In the genomic region with DNA sequence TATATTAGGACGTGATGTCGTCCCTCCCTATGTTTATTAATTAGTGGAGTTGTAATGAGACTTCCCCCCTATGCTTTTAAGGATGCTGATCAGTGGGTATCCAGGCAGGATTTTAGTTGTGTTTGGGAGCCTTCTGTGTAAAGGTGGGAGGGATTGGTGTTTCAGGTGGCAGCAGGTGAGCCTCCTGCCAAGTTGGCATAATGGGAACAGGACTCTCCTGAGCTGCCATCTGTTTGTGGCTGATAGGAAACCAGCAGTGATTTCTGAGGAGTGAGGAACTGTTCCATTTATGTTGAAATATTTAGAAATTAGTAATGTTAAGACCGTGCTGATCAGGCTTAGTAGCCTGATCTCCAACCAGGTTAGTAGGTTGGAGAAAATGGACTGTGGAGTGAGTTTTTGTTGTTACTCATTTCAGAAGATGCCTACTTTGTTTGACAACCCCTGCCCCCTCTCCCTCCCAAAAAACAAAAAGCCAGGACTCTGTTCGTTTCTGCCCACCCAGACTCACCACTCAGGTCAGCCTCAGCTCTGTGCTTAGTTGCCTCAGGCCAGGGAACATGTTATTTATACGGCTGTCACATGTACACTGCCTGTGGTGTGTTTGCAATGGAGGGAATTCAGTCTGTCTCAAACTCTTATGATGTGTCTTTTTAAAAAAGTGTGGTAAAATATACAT, we compare ENCODE assay signal across 20 cellular contexts. TPM values are rescaled to one million over a fixed set of nuclear protein-coding genes. Genes with fewer than 3 reads are reported as not detected.
DNase-seq lines count a peak whose midpoint lies in the region; ATAC-seq lines count a peak whose summit lies in the region.
"Had no signal": no experiment of that assay in that cellular context is flagged by ENCODE, and none has a peak within 500 bp of the region (broad histone marks: within the 10 kb centered on the region; RNA-seq: fewer than 3 reads in every experiment).

No MANE protein-coding gene starts in this region.

- H3K4me1 ChIP-seq in CD4-positive, CD25-positive, alpha-beta regulatory T cell (ENCODE audit: control insufficient read depth, insufficient read depth, low read length, poor library complexity, severe bottlenecking) = peaks cover 36% of the 10 kb centered on the region
- peaks cover 36% of the 10 kb centered on the region for H3K4me1 ChIP-seq in CD4-positive, alpha-beta memory T cell (ENCODE audit: insufficient read depth, low read length)

- H3K36me3 Mint-ChIP-seq in CD4-positive, CD25-positive, alpha-beta regulatory T cell = peaks cover 30% of the 10 kb centered on the region
- peaks cover 6 to 25% of the 10 kb centered on the region in 2 donors for H3K36me3 Mint-ChIP-seq in CD4-positive, alpha-beta memory T cell
- H3K36me3 Mint-ChIP-seq in T-cell = peaks cover 31% of the 10 kb centered on the region

- no peaks in the 10 kb centered on the region for H3K36me3 ChIP-seq in CD4-positive, CD25-positive, alpha-beta regulatory T cell (ENCODE audit: control insufficient read depth, insufficient read depth, low read length)
- no peaks in the 10 kb centered on the region for H3K36me3 ChIP-seq in CD4-positive, alpha-beta memory T cell (ENCODE audit: insufficient read depth, low read length)
- H3K36me3 ChIP-seq: Peyer's patch, stomach had no signal

- H3K27ac ChIP-seq in CD4-positive, CD25-positive, alpha-beta regulatory T cell (ENCODE audit: insufficient read depth, low read length, poor library complexity, severe bottlenecking) = peak overlapping the region; percentile 42
- no peak overlapping the region for H3K27ac ChIP-seq in CD4-positive, alpha-beta memory T cell (ENCODE audit: low read depth, low read length)
- H3K27ac ChIP-seq: body of pancreas, Peyer's patch, stomach had no signal

- no peak for DNase-seq in CD4-positive, CD25-positive, alpha-beta regulatory T cell
- no peak for DNase-seq in CD4-positive, alpha-beta memory T cell
- no peak for DNase-seq in T-cell
- peak; percentile 17 for DNase-seq in left kidney (ENCODE audit: low read depth, low spot score)
- no peak for DNase-seq in NCI-H524 (lab: John Stamatoyannopoulos, UW)
- no peak for DNase-seq in stimulated activated naive CD8-positive, alpha-beta T cell treated with anti-CD3 and anti-CD28 coated beads, Interleukin-15, amount 100 ng/mL, for 72 hours
- DNase-seq: activated CD4-positive, alpha-beta T cell treated with anti-CD3 and anti-CD28 coated beads for 4 hours; kidney glomerular epithelial cell; mammary epithelial cell; NCI-H226; NK-92 treated with Interleukin-12 subunit alpha and Interleukin-12 subunit beta, amount 100 ng/mL, for 24 hours; occipital lobe; Peyer's patch; stimulated activated CD4-positive, alpha-beta T cell treated with anti-CD3 and anti-CD28 coated beads, Interleukin-4, amount 100 ng/mL, for 4 hours; stomach had no signal

- H3K27me3 Mint-ChIP-seq in CD4-positive, CD25-positive, alpha-beta regulatory T cell = peaks cover 5% of the 10 kb centered on the region
- H3K27me3 Mint-ChIP-seq in CD4-positive, alpha-beta memory T cell = no peaks in the 10 kb centered on the region
- no peaks in the 10 kb centered on the region for H3K27me3 Mint-ChIP-seq in T-cell
- no peaks in the 10 kb centered on the region for H3K27me3 Mint-ChIP-seq in stimulated activated naive CD8-positive, alpha-beta T cell treated with anti-CD3 and anti-CD28 coated beads, Interleukin-15, amount 100 ng/mL, for 72 hours
- H3K27me3 Mint-ChIP-seq: type B pancreatic cell had no signal

- CTCF ChIA-PET in CD4-positive, alpha-beta memory T cell (lab: Charles Lee; ENCODE audit: partially characterized antibody) = no interaction called here
- CTCF ChIA-PET in T-cell (lab: Charles Lee) = no interaction called here

- no peaks in the 10 kb centered on the region for H3K9me3 ChIP-seq in CD4-positive, CD25-positive, alpha-beta regulatory T cell (ENCODE audit: control insufficient read depth in 2 of 2, low read length in 2 of 2)
- no peaks in the 10 kb centered on the region for H3K9me3 ChIP-seq in CD4-positive, alpha-beta memory T cell (ENCODE audit: control insufficient read depth in 1 of 2, low read length in 2 of 2)
- H3K9me3 ChIP-seq: body of pancreas, Peyer's patch, stomach had no signal

- peaks cover 0 to 1% (median 0%) of the 10 kb centered on the region in 7 donors for H3K9me3 Mint-ChIP-seq in CD4-positive, CD25-positive, alpha-beta regulatory T cell
- H3K9me3 Mint-ChIP-seq in CD4-positive, alpha-beta memory T cell = no peaks in the 10 kb centered on the region
- H3K9me3 Mint-ChIP-seq in T-cell = no peaks in the 10 kb centered on the region
- H3K9me3 Mint-ChIP-seq in stimulated activated naive CD8-positive, alpha-beta T cell treated with anti-CD3 and anti-CD28 coated beads, Interleukin-15, amount 100 ng/mL, for 72 hours = no peaks in the 10 kb centered on the region
- H3K9me3 Mint-ChIP-seq: activated T-helper 2 cell treated with anti-CD3 and anti-CD28 coated beads, Interferon-gamma antibody, Interleukin-2, Interleukin-4, amounts not matched to agents 10 μg/mL and 5 μg/mL and 100 μg/mL, durations not matched to agents 14 hours and 24 hours and 36 hours; type B pancreatic cell had no signal

- H3K4me3 Mint-ChIP-seq in CD4-positive, CD25-positive, alpha-beta regulatory T cell = peak overlapping the region; percentile 22 to 79 (median 55)
- peak overlapping the region in 6 of 8 donors; percentile 20 to 67 (median 56) for H3K4me3 Mint-ChIP-seq in CD4-positive, alpha-beta memory T cell
- H3K4me3 Mint-ChIP-seq in T-cell = peak overlapping the region in 1 of 3 donors; percentile 52
- H3K4me3 Mint-ChIP-seq in stimulated activated naive CD8-positive, alpha-beta T cell treated with anti-CD3 and anti-CD28 coated beads, Interleukin-15, amount 100 ng/mL, for 72 hours = no peak overlapping the region
- H3K4me3 Mint-ChIP-seq: type B pancreatic cell had no signal

- H3K27ac Mint-ChIP-seq in CD4-positive, CD25-positive, alpha-beta regulatory T cell = peak overlapping the region; percentile 52 to 92 (median 90)
- peak overlapping the region in 5 of 7 donors; percentile 9 to 84 (median 70) for H3K27ac Mint-ChIP-seq in CD4-positive, alpha-beta memory T cell
- H3K27ac Mint-ChIP-seq in T-cell = peak overlapping the region; percentile 85
- peak overlapping the region in 1 of 2 donors; percentile 34 for H3K27ac Mint-ChIP-seq in stimulated activated naive CD8-positive, alpha-beta T cell treated with anti-CD3 and anti-CD28 coated beads, Interleukin-15, amount 100 ng/mL, for 72 hours
- H3K27ac Mint-ChIP-seq: activated T-helper 2 cell treated with anti-CD3 and anti-CD28 coated beads, Interferon-gamma antibody, Interleukin-2, Interleukin-4, amounts not matched to agents 10 μg/mL and 5 μg/mL and 100 μg/mL, durations not matched to agents 14 hours and 24 hours and 36 hours; type B pancreatic cell had no signal

- no peak for ATAC-seq in CD4-positive, CD25-positive, alpha-beta regulatory T cell (ENCODE audit: low read depth in 2 of 2)
- ATAC-seq in T-cell (replicated peaks in 1 of 4) (no peak), HG02870 (IDR thresholded peaks at IDR 0.05; ENCODE audit: unreplicated experiment) (no peak), HG02588 (IDR thresholded peaks at IDR 0.05; ENCODE audit: unreplicated experiment) (no peak)
- ATAC-seq in stimulated activated naive CD8-positive, alpha-beta T cell treated with anti-CD3 and anti-CD28 coated beads, Interleukin-15, amount 100 ng/mL, for 72 hours = no peak
- ATAC-seq: body of pancreas had no signal

- peak overlapping the region; percentile 65 for H3K4me3 ChIP-seq in CD4-positive, CD25-positive, alpha-beta regulatory T cell (ENCODE audit: low read depth, low read length)
- H3K4me3 ChIP-seq in CD4-positive, alpha-beta memory T cell (ENCODE audit: low read length in 2 of 2) = no peak overlapping the region
- H3K4me3 ChIP-seq: body of pancreas, Peyer's patch, stomach had no signal

- POLR2A ChIA-PET in CD4-positive, alpha-beta memory T cell (lab: Charles Lee; ENCODE audit: partially characterized antibody) = interaction anchor here (1.3 to 1.6 kb wide), 3 partner anchors 8 to 307 kb away, joined by 3 to 6 read pairs (median 5); no protein-coding TSS in a partner anchor
- POLR2A ChIA-PET in T-cell (lab: Charles Lee) = no interaction called here

- intact Hi-C loops in CD4-positive, alpha-beta memory T cell (cut with micrococcal nuclease) = no loop called here

- H3K27me3 ChIP-seq in CD4-positive, CD25-positive, alpha-beta regulatory T cell (ENCODE audit: control insufficient read depth, insufficient read depth, low read length) = no peaks in the 10 kb centered on the region
- H3K27me3 ChIP-seq in CD4-positive, alpha-beta memory T cell (ENCODE audit: insufficient read depth, low read length) = no peaks in the 10 kb centered on the region
- H3K27me3 ChIP-seq: body of pancreas, Peyer's patch, stomach had no signal

- peaks cover 32 to 74% (median 54%) of the 10 kb centered on the region in 4 donors for H3K4me1 Mint-ChIP-seq in CD4-positive, CD25-positive, alpha-beta regulatory T cell
- H3K4me1 Mint-ChIP-seq in CD4-positive, alpha-beta memory T cell = peaks cover 33 to 49% (median 43%) of the 10 kb centered on the region in 4 donors
- H3K4me1 Mint-ChIP-seq in T-cell = peaks cover 46 to 61% (median 59%) of the 10 kb centered on the region in 3 donors
- H3K4me1 Mint-ChIP-seq in stimulated activated naive CD8-positive, alpha-beta T cell treated with anti-CD3 and anti-CD28 coated beads, Interleukin-15, amount 100 ng/mL, for 72 hours = peaks cover 45% of the 10 kb centered on the region

RNA-seq across cellular contexts. Expression of a gene that starts 55.4 kb away (rescaled TPM):
- total RNA-seq in CD4-positive, CD25-positive, alpha-beta regulatory T cell = 158 TPM
- polyA plus RNA-seq in CD4-positive, CD25-positive, alpha-beta regulatory T cell = 10 to 100 TPM; 43.3 to 57.8 (median 54.7) TPM
- 10 to 100 TPM; 85.9 to 94.1 TPM for total RNA-seq in CD4-positive, alpha-beta memory T cell
- 10 to 100 TPM; 14.8 to 41.2 TPM for polyA plus RNA-seq in CD4-positive, alpha-beta memory T cell
- total RNA-seq in T-cell = 10 to 100 TPM; 62.9 to 85.1 (median 76.1) TPM

Comparison
In these comparisons a context has a peak if more than half of its experiments do, and no peak if none do; other contexts are left out.
1. H3K4me3 Mint-ChIP-seq: peak in CD4-positive, CD25-positive, alpha-beta regulatory T cell (4 of 4) and CD4-positive, alpha-beta memory T cell (6 of 8); none in stimulated activated naive CD8-positive, alpha-beta T cell treated with anti-CD3 and anti-CD28 coated beads, Interleukin-15, amount 100 ng/mL, for 72 hours (0 of 2).